In the genomic region with DNA sequence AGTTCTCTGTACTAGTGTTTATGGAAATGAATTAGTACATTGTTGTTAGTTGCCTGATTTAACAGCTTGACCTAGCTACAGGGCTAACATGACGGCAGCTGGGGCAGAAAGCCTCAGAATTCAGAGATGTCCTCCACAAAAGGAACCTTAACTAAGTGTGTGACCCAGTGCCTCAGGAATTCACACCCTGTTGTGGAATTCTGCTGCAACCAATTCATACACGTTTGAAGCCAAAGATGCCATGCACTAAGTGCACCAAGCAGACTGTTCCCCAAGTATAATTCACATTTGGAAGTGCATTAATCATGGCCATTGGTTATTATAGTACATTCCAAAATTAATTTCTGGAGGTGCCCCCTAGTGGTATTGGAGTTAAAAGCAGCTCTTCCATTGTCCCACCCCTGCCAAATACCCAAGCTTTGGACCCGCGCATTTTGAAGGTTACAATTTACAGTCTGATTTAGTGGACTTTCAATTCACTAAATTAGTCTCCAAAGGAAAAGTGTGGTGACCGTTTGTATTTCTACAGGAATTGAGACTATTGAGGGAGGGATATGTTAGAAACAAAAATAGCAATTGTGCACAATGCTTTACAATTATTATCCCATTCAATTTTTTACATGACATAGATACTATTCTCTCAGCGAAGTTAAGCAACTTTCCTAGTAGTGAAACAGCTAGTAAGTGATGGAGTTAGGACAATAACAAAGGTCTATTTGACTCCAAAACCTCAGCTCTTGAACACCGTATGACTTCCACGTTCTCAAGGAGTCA, we compare ENCODE assay signal across 7 cellular contexts.
DNase-seq lines count a peak whose midpoint lies in the region; ATAC-seq and TF ChIP-seq lines count a peak whose summit lies in the region.

No MANE protein-coding gene starts in this region.

- TF ChIP-seq CTCF in body of pancreas (IDR thresholded peaks at IDR 0.05), result peak; percentile 16 to 39 (median 35)

- no peaks in the 10 kb centered on the region for H3K4me1 Mint-ChIP-seq in activated CD4-positive, alpha-beta T cell treated with anti-CD3 and anti-CD28 coated beads, Interleukin-2, amount 10 ng/mL, durations not matched to agents 7 days and 5 days

- no peak overlapping the region for H3K4me3 ChIP-seq in body of pancreas

- H3K27me3 Mint-ChIP-seq in activated CD4-positive, alpha-beta T cell treated with anti-CD3 and anti-CD28 coated beads, Interleukin-2, amount 10 ng/mL, durations not matched to agents 7 days and 5 days, result no peaks in the 10 kb centered on the region

- CTCF ChIA-PET in activated CD4-positive, alpha-beta T cell treated with anti-CD3 and anti-CD28 coated beads, Interleukin-2, amount 10 ng/mL, durations not matched to agents 7 days and 5 days (lab: Charles Lee), result no interaction called here

- no peaks in the 10 kb centered on the region for H3K36me3 Mint-ChIP-seq in activated CD4-positive, alpha-beta T cell treated with anti-CD3 and anti-CD28 coated beads, Interleukin-2, amount 10 ng/mL, durations not matched to agents 7 days and 5 days (ENCODE audit: low read depth)

- intact Hi-C loops in body of pancreas (cut with DNase I), result no loop called here

- no peaks in the 10 kb centered on the region for H3K9me3 ChIP-seq in body of pancreas

- no peak overlapping the region for H3K27ac Mint-ChIP-seq in activated CD4-positive, alpha-beta T cell treated with anti-CD3 and anti-CD28 coated beads, Interleukin-2, amount 10 ng/mL, durations not matched to agents 7 days and 5 days

- H3K27me3 ChIP-seq in body of pancreas, result no peaks in the 10 kb centered on the region

- no peak for TF ChIP-seq EP300 in Ishikawa (IDR thresholded peaks at IDR 0.05; ENCODE audit: borderline replicate concordance)

- no peaks in the 10 kb centered on the region for H3K4me1 ChIP-seq in body of pancreas

- no peaks in the 10 kb centered on the region for H3K36me3 ChIP-seq in body of pancreas (replicated peaks in 1 of 2; ENCODE audit: insufficient read depth in 1 of 2, low read depth in 2 of 2)

- TF ChIP-seq RAD21 in Ishikawa (IDR thresholded peaks at IDR 0.05; ENCODE audit: low read depth), result peak; percentile 42

- POLR2A ChIA-PET in activated CD4-positive, alpha-beta T cell treated with anti-CD3 and anti-CD28 coated beads, Interleukin-2, amount 10 ng/mL, durations not matched to agents 7 days and 5 days (lab: Charles Lee), result no interaction called here

- DNase-seq in GM03348 (ENCODE audit: low spot score), result peak; percentile 24
- DNase-seq in body of pancreas, result no peak
- DNase-seq in myocyte (ENCODE audit: low read depth), result peak; percentile 55
- DNase-seq in retina, result no peak
- DNase-seq in activated CD4-positive, alpha-beta T cell treated with anti-CD3 and anti-CD28 coated beads, Interleukin-2, amount 10 ng/mL, durations not matched to agents 7 days and 5 days, result no peak
- no peak for DNase-seq in hippocampal formation (lab: John Stamatoyannopoulos, UW)

- TF ChIP-seq POLR2A in body of pancreas (IDR thresholded peaks at IDR 0.05), result no peak

- no peak overlapping the region for H3K27ac ChIP-seq in body of pancreas

- no peak overlapping the region for H3K4me3 Mint-ChIP-seq in activated CD4-positive, alpha-beta T cell treated with anti-CD3 and anti-CD28 coated beads, Interleukin-2, amount 10 ng/mL, durations not matched to agents 7 days and 5 days

- 37 to 49% methylated on average over 8 of the region's 8 CpGs for WGBS in body of pancreas, 2 donors

- ATAC-seq in body of pancreas, result no peak

- peaks cover 6% of the 10 kb centered on the region for H3K9me3 Mint-ChIP-seq in activated CD4-positive, alpha-beta T cell treated with anti-CD3 and anti-CD28 coated beads, Interleukin-2, amount 10 ng/mL, durations not matched to agents 7 days and 5 days

TF ChIP-seq in Ishikawa, 13 proteins besides CTCF, POLR2A, EP300 and RAD21:
- no peak for TF ChIP-seq YY1 (IDR thresholded peaks at IDR 0.05; ENCODE audit: low read depth)
- TF ChIP-seq EGR1 (IDR thresholded peaks at IDR 0.05), result no peak
- TF ChIP-seq NFIC (IDR thresholded peaks at IDR 0.05), result no peak
- no peak for TF ChIP-seq CREB1 (IDR thresholded peaks at IDR 0.05; ENCODE audit: low read depth)
- TF ChIP-seq CEBPB (IDR thresholded peaks at IDR 0.05), result no peak
- TF ChIP-seq, protein P1, sequence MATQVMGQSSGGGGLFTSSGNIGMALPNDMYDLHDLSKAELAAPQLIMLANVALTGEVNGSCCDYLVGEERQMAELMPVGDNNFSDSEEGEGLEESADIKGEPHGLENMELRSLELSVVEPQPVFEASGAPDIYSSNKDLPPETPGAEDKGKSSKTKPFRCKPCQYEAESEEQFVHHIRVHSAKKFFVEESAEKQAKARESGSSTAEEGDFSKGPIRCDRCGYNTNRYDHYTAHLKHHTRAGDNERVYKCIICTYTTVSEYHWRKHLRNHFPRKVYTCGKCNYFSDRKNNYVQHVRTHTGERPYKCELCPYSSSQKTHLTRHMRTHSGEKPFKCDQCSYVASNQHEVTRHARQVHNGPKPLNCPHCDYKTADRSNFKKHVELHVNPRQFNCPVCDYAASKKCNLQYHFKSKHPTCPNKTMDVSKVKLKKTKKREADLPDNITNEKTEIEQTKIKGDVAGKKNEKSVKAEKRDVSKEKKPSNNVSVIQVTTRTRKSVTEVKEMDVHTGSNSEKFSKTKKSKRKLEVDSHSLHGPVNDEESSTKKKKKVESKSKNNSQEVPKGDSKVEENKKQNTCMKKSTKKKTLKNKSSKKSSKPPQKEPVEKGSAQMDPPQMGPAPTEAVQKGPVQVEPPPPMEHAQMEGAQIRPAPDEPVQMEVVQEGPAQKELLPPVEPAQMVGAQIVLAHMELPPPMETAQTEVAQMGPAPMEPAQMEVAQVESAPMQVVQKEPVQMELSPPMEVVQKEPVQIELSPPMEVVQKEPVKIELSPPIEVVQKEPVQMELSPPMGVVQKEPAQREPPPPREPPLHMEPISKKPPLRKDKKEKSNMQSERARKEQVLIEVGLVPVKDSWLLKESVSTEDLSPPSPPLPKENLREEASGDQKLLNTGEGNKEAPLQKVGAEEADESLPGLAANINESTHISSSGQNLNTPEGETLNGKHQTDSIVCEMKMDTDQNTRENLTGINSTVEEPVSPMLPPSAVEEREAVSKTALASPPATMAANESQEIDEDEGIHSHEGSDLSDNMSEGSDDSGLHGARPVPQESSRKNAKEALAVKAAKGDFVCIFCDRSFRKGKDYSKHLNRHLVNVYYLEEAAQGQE (IDR thresholded peaks at IDR 0.05; ENCODE audit: low read depth), result no peak
- no peak for TF ChIP-seq TCF12 (IDR thresholded peaks at IDR 0.05; ENCODE audit: low read depth)
- no peak for TF ChIP-seq ZBTB7A (IDR thresholded peaks at IDR 0.05; ENCODE audit: low read depth)
- no peak for TF ChIP-seq FOXM1 (IDR thresholded peaks at IDR 0.05; ENCODE audit: borderline replicate concordance, low read depth)
- no peak for TF ChIP-seq TAF1 (IDR thresholded peaks at IDR 0.05; ENCODE audit: low read depth)
- TF ChIP-seq, protein P2, sequence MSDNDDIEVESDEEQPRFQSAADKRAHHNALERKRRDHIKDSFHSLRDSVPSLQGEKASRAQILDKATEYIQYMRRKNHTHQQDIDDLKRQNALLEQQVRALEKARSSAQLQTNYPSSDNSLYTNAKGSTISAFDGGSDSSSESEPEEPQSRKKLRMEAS (IDR thresholded peaks at IDR 0.05), result no peak
- TF ChIP-seq, protein P3, sequence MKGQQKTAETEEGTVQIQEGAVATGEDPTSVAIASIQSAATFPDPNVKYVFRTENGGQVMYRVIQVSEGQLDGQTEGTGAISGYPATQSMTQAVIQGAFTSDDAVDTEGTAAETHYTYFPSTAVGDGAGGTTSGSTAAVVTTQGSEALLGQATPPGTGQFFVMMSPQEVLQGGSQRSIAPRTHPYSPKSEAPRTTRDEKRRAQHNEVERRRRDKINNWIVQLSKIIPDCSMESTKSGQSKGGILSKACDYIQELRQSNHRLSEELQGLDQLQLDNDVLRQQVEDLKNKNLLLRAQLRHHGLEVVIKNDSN (IDR thresholded peaks at IDR 0.05), result no peak
- no peak for TF ChIP-seq TEAD4 (IDR thresholded peaks at IDR 0.05)

Comparison
In these comparisons a context has a peak if more than half of its experiments do, and no peak if none do; other contexts are left out.
1. DNase-seq: peak in GM03348 (single experiment) and myocyte (single experiment); none in body of pancreas (0 of 4), retina (single experiment), activated CD4-positive, alpha-beta T cell treated with anti-CD3 and anti-CD28 coated beads, Interleukin-2, amount 10 ng/mL, durations not matched to agents 7 days and 5 days (single experiment) and hippocampal formation (0 of 2).